In the genomic region with DNA sequence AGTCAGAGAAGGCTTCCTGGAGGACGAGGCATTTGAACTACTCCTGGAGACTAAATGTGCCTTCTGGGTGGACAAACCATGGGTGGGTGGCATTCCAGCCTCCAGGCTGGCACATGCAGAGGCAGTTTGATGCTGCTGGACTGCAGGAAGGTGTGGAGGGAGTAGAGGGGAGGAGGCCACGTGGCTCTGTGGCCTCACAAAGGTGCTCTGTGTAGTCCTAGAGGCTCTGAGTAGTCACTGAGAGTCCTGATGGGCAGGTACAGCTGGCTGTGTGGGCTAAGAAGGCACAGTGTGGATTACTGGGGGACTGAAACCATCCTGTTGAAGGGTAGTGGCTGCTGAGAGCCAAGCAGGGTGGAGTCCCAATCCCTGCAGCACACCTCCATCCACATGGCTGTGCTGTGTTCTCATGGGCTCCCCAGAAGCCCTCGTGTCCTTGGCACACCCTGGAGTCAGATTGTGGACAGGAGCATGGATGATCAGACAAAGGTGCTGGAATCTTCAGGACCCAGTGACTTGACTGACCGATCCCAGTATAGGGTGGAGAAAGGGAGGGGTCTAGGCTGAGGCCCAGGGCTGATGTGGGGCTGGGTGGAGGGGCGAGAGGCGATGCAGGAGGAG, we compare ENCODE assay signal across 1 cellular context.
TF ChIP-seq lines count a peak whose summit lies in the region.

No MANE protein-coding gene starts in this region.

TF ChIP-seq in GM12878, 131 proteins besides CTCF, POLR2A, EP300 and RAD21 (continued from another document):
- TF ChIP-seq, protein P1, sequence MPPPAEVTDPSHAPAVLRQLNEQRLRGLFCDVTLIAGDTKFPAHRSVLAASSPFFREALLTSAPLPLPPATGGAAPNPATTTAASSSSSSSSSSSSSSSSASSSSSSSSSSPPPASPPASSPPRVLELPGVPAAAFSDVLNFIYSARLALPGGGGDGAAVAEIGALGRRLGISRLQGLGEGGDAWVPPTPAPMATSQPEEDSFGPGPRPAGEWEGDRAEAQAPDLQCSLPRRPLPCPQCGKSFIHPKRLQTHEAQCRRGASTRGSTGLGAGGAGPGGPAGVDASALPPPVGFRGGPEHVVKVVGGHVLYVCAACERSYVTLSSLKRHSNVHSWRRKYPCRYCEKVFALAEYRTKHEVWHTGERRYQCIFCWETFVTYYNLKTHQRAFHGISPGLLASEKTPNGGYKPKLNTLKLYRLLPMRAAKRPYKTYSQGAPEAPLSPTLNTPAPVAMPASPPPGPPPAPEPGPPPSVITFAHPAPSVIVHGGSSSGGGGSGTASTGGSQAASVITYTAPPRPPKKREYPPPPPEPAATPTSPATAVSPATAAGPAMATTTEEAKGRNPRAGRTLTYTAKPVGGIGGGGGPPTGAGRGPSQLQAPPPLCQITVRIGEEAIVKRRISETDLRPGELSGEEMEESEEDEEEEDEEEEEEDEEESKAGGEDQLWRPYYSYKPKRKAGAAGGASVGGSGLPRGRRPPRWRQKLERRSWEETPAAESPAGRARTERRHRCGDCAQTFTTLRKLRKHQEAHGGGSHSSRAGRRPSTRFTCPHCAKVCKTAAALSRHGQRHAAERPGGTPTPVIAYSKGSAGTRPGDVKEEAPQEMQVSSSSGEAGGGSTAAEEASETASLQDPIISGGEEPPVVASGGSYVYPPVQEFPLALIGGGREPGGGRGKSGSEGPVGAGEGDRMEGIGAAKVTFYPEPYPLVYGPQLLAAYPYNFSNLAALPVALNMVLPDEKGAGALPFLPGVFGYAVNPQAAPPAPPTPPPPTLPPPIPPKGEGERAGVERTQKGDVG (CRISPR knock-in tag; IDR thresholded peaks at IDR 0.05) = no peak
- TF ChIP-seq MEF2A (IDR thresholded peaks at IDR 0.05; ENCODE audit: insufficient read depth, low read depth, low read length) = no peak
- no peak for TF ChIP-seq SMC3 (IDR thresholded peaks at IDR 0.05; ENCODE audit: borderline replicate concordance, low read length)
- TF ChIP-seq MTA2 (IDR thresholded peaks at IDR 0.05; ENCODE audit: low read depth) = no peak
- no peak for TF ChIP-seq NFXL1 (IDR thresholded peaks at IDR 0.05; ENCODE audit: borderline replicate concordance)
- no peak for TF ChIP-seq NR2C2 (IDR thresholded peaks at IDR 0.05; ENCODE audit: borderline replicate concordance, control insufficient read depth, insufficient read length, low read depth)
